ENCODE assay signal across 15 cellular contexts in the genomic region with DNA sequence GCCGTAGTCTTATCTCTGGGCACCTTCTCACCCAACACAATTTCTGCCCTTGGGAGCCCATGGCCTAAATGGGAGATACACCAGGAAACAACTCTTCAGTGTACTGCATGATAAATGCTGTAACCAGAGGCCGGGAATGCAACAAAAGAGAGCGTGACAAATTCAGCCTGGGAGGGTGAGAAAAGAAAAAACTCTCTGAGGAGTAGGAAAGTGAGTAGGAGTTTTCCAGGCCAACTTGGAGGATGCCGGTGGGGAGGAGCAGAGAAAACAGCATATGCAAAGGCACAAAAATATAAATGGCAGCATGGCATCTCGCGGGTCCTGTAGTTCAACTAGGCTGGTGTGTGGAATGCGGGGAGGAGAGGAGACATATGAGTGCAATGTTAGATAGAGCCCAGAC.
DNase-seq lines count a peak whose midpoint lies in the region; ATAC-seq and TF ChIP-seq lines count a peak whose summit lies in the region.
"Had no signal": no experiment of that assay in that cellular context is flagged by ENCODE, and none has a peak within 500 bp of the region (broad histone marks: within the 10 kb centered on the region; RNA-seq: fewer than 3 reads in every experiment).

No MANE protein-coding gene starts in this region.

- DNase-seq in A673 (ENCODE audit: low spot score) (peak; percentile 63), WTC11 (ENCODE audit: low spot score) (no peak), fibroblast of mammary gland (ENCODE audit: low read depth) (peak; percentile 17), nephron progenitor cell (peak; percentile 21), midbrain (lab: John Stamatoyannopoulos, UW) (no peak), progenitor cell of endocrine pancreas (ENCODE audit: low spot score, unreplicated experiment) (no peak), Ammon's horn (ENCODE audit: low spot score) (no peak), brain microvascular endothelial cell (no peak)
- DNase-seq: C1 segment of cervical spinal cord, NCI-H1417, NCI-H2029 treated with DMSO at 0.1 percent for 48 hours, NCI-H2227 treated with DMSO at 0.1 percent for 48 hours, NCI-H524 treated with DMSO at 0.1 percent for 48 hours had no signal

- H3K4me1 Mint-ChIP-seq in WTC11 (peaks cover 64% of the 10 kb centered on the region), nephron progenitor cell (peaks cover 94% of the 10 kb centered on the region), progenitor cell of endocrine pancreas (ENCODE audit: low read depth) (peaks cover 36% of the 10 kb centered on the region)

- H3K27me3 ChIP-seq in A673 (replicated peaks; ENCODE audit: insufficient read depth, low read depth, low read length, poor library complexity) (no peaks in the 10 kb centered on the region), brain microvascular endothelial cell (replicated peaks) (no peaks in the 10 kb centered on the region)

- no peaks in the 10 kb centered on the region for H3K9me3 ChIP-seq in A673 (ENCODE audit: low read depth, low read length, poor library complexity, severe bottlenecking)
- H3K9me3 ChIP-seq: HAP-1 had no signal

- no peak overlapping the region for H3K27ac ChIP-seq in A673 (ENCODE audit: low read depth, low read length, poor library complexity, severe bottlenecking)
- no peak overlapping the region for H3K27ac ChIP-seq in brain microvascular endothelial cell
- H3K27ac ChIP-seq: 22Rv1 had no signal

- intact Hi-C loops in A673 (cut with micrococcal nuclease; ENCODE audit: unreplicated experiment), result no loop called here

- CTCF ChIA-PET in A673 (lab: Charles Lee) (no interaction called here), WTC11 (lab: Charles Lee) (no interaction called here)

- POLR2A ChIA-PET in A673 (lab: Charles Lee; ENCODE audit: low non-redundant PET), result no interaction called here
- POLR2A ChIA-PET in WTC11 (lab: Charles Lee), result no interaction called here

- H3K9me3 Mint-ChIP-seq in WTC11, result no peaks in the 10 kb centered on the region
- no peaks in the 10 kb centered on the region for H3K9me3 Mint-ChIP-seq in nephron progenitor cell
- no peaks in the 10 kb centered on the region for H3K9me3 Mint-ChIP-seq in progenitor cell of endocrine pancreas (ENCODE audit: low read depth)

- no peak for ATAC-seq in WTC11

- TF ChIP-seq CTCF in A673 (conservative IDR thresholded peaks at IDR 0.05; ENCODE audit: low read depth, low read length) (no peak), WTC11 (IDR thresholded peaks at IDR 0.05) (no peak), fibroblast of mammary gland (conservative IDR thresholded peaks at IDR 0.05; ENCODE audit: control insufficient read depth, insufficient read depth, low read depth, low read length) (no peak), nephron progenitor cell (IDR thresholded peaks at IDR 0.05) (no peak), progenitor cell of endocrine pancreas (IDR thresholded peaks at IDR 0.05; ENCODE audit: unreplicated experiment) (no peak), brain microvascular endothelial cell (IDR thresholded peaks at IDR 0.05; ENCODE audit: low read depth, low read length, missing control alignments) (no peak)

- H3K4me3 Mint-ChIP-seq in WTC11, result no peak overlapping the region
- H3K4me3 Mint-ChIP-seq in nephron progenitor cell, result no peak overlapping the region
- H3K4me3 Mint-ChIP-seq in progenitor cell of endocrine pancreas (ENCODE audit: low read depth), result no peak overlapping the region

- H3K36me3 ChIP-seq in A673 (ENCODE audit: insufficient read depth, low read length, poor library complexity, severe bottlenecking), result no peaks in the 10 kb centered on the region
- no peaks in the 10 kb centered on the region for H3K36me3 ChIP-seq in brain microvascular endothelial cell (replicated peaks)
- H3K36me3 ChIP-seq: HAP-1 had no signal

- H3K4me3 ChIP-seq in A673 (ENCODE audit: low read depth, low read length, poor library complexity, severe bottlenecking) (no peak overlapping the region), fibroblast of mammary gland (ENCODE audit: control insufficient read depth, low read depth, low read length) (no peak overlapping the region), brain microvascular endothelial cell (ENCODE audit: low read depth, low read length) (no peak overlapping the region)
- H3K4me3 ChIP-seq: HAP-1 had no signal

- H3K27me3 Mint-ChIP-seq in WTC11 (ENCODE audit: low read depth) (peaks cover 5% of the 10 kb centered on the region; the same call in 1 of the 2 replicates), nephron progenitor cell (ENCODE audit: low read depth, poor library complexity) (no peaks in the 10 kb centered on the region), progenitor cell of endocrine pancreas (no peaks in the 10 kb centered on the region)

- H3K36me3 Mint-ChIP-seq in WTC11 (no peaks in the 10 kb centered on the region), nephron progenitor cell (ENCODE audit: low read depth) (no peaks in the 10 kb centered on the region), progenitor cell of endocrine pancreas (ENCODE audit: insufficient read depth) (no peaks in the 10 kb centered on the region)

- no TSS peak for BruUV-seq in A673 (replicated peaks; lab: Mats Ljungman, UMichigan)

- H3K27ac Mint-ChIP-seq in WTC11, result peak overlapping the region; percentile 8; the same call in 1 of the 2 replicates
- peak overlapping the region; percentile 94 for H3K27ac Mint-ChIP-seq in nephron progenitor cell
- no peak overlapping the region for H3K27ac Mint-ChIP-seq in progenitor cell of endocrine pancreas

- in situ Hi-C loops in brain microvascular endothelial cell (cut with HindIII; ENCODE audit: low pct_ligation_motif_present, low sequenced_read_pairs), result no loop called here

- peaks cover 54% of the 10 kb centered on the region for H3K4me1 ChIP-seq in A673 (ENCODE audit: insufficient read depth, low read length, poor library complexity, severe bottlenecking)

TF ChIP-seq in WTC11, 78 proteins besides CTCF, POLR2A, EP300 and RAD21:
- TF ChIP-seq, protein P1, sequence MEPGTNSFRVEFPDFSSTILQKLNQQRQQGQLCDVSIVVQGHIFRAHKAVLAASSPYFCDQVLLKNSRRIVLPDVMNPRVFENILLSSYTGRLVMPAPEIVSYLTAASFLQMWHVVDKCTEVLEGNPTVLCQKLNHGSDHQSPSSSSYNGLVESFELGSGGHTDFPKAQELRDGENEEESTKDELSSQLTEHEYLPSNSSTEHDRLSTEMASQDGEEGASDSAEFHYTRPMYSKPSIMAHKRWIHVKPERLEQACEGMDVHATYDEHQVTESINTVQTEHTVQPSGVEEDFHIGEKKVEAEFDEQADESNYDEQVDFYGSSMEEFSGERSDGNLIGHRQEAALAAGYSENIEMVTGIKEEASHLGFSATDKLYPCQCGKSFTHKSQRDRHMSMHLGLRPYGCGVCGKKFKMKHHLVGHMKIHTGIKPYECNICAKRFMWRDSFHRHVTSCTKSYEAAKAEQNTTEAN (CRISPR knock-in tag; IDR thresholded peaks at IDR 0.05), result no peak
- TF ChIP-seq ZNF121 (CRISPR knock-in tag; IDR thresholded peaks at IDR 0.05) (no peak), ZBTB21 (CRISPR knock-in tag; IDR thresholded peaks at IDR 0.05; ENCODE audit: borderline replicate concordance) (no peak), TCF7 (CRISPR knock-in tag; IDR thresholded peaks at IDR 0.05; ENCODE audit: low read depth) (no peak), SMAD4 (CRISPR knock-in tag; IDR thresholded peaks at IDR 0.05) (no peak)
- TF ChIP-seq, protein P2, sequence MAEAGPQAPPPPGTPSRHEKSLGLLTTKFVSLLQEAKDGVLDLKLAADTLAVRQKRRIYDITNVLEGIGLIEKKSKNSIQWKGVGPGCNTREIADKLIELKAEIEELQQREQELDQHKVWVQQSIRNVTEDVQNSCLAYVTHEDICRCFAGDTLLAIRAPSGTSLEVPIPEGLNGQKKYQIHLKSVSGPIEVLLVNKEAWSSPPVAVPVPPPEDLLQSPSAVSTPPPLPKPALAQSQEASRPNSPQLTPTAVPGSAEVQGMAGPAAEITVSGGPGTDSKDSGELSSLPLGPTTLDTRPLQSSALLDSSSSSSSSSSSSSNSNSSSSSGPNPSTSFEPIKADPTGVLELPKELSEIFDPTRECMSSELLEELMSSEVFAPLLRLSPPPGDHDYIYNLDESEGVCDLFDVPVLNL (CRISPR knock-in tag; IDR thresholded peaks at IDR 0.05; ENCODE audit: borderline replicate concordance, low read depth), result no peak

Comparison
In these comparisons a context has a peak if more than half of its experiments do, and no peak if none do; other contexts are left out.
1. DNase-seq: peak in A673 (single experiment), fibroblast of mammary gland (single experiment) and nephron progenitor cell (single experiment); none in WTC11 (single experiment), midbrain (single experiment), progenitor cell of endocrine pancreas (single experiment), Ammon's horn (single experiment) and brain microvascular endothelial cell (single experiment).